In genomic region chr1:6353605-6353947, GRCh38 we compare ENCODE assay signal across 14 cellular contexts. TPM values are rescaled to one million over a fixed set of nuclear protein-coding genes. Genes with fewer than 3 reads are reported as not detected.
DNase-seq lines count a peak whose midpoint lies in the region; ATAC-seq and TF ChIP-seq lines count a peak whose summit lies in the region.
"Had no signal": no experiment of that assay in that cellular context is flagged by ENCODE, and none has a peak within 500 bp of the region (broad histone marks: within the 10 kb centered on the region; RNA-seq: fewer than 3 reads in every experiment).

No MANE protein-coding gene starts in this region.

- H3K9me3 ChIP-seq in RWPE2 (ENCODE audit: severe bottlenecking): no peaks in the 10 kb centered on the region
- no peaks in the 10 kb centered on the region for H3K9me3 ChIP-seq in endodermal cell (ENCODE audit: control insufficient read depth, low read length)
- H3K9me3 ChIP-seq in mesenchymal stem cell (ENCODE audit: control insufficient read depth, low read length): no peaks in the 10 kb centered on the region
- no peaks in the 10 kb centered on the region for H3K9me3 ChIP-seq in thoracic aorta
- H3K9me3 ChIP-seq: BE2C had no signal

- H3K14ac ChIP-seq in mesenchymal stem cell (ENCODE audit: low read length in 2 of 2): no peak overlapping the region

- H3K4me2 ChIP-seq in mesenchymal stem cell (ENCODE audit: low read length, poor library complexity, severe bottlenecking): peak overlapping the region; percentile 14

- no peaks in the 10 kb centered on the region for H3K27me3 ChIP-seq in RWPE2 (ENCODE audit: insufficient read depth, poor library complexity, severe bottlenecking)
- no peaks in the 10 kb centered on the region for H3K27me3 ChIP-seq in endodermal cell (ENCODE audit: control insufficient read depth, insufficient read depth, low read length, poor library complexity, severe bottlenecking)
- H3K27me3 ChIP-seq in mesenchymal stem cell (ENCODE audit: control insufficient read depth in 1 of 2, insufficient read depth in 1 of 2, low read length in 2 of 2): no peaks in the 10 kb centered on the region
- no peaks in the 10 kb centered on the region for H3K27me3 ChIP-seq in thoracic aorta (replicated peaks; ENCODE audit: insufficient read depth)
- H3K27me3 ChIP-seq in H7 (ENCODE audit: control insufficient read depth, insufficient read depth, low read length): no peaks in the 10 kb centered on the region
- H3K27me3 ChIP-seq: BE2C had no signal

- H2AFZ ChIP-seq in mesenchymal stem cell (ENCODE audit: low read depth, low read length): no peak overlapping the region

- H2BK15ac ChIP-seq in mesenchymal stem cell (ENCODE audit: low read depth, poor library complexity, severe bottlenecking): no peak overlapping the region

- H3K9ac ChIP-seq in endodermal cell (ENCODE audit: extremely low read depth, low read length, poor library complexity, severe bottlenecking): no peak overlapping the region
- H3K9ac ChIP-seq in mesenchymal stem cell (ENCODE audit: low read length): no peak overlapping the region

- peak overlapping the region; percentile 62 for H4K91ac ChIP-seq in mesenchymal stem cell (ENCODE audit: low read length)

- H3K4me1 Mint-ChIP-seq in endodermal cell: no peaks in the 10 kb centered on the region
- H3K4me1 Mint-ChIP-seq: IgD-negative memory B cell had no signal

- H3K9me3 Mint-ChIP-seq in endodermal cell: no peaks in the 10 kb centered on the region
- H3K9me3 Mint-ChIP-seq: IgD-negative memory B cell had no signal

- no peak overlapping the region for H2BK12ac ChIP-seq in mesenchymal stem cell (ENCODE audit: low read length in 2 of 2)

- ATAC-seq in RWPE2 (ENCODE audit: low read depth) (no peak), thoracic aorta (ENCODE audit: insufficient number of reproducible peaks, low FRiP score, low read depth) (no peak), GM21825 (IDR thresholded peaks at IDR 0.05; ENCODE audit: unreplicated experiment) (no peak)

- H3K4ac ChIP-seq in mesenchymal stem cell (ENCODE audit: low read depth in 1 of 2, low read length in 2 of 2): no peak overlapping the region

- no peak overlapping the region for H3K18ac ChIP-seq in mesenchymal stem cell (ENCODE audit: low read depth in 1 of 2, low read length in 2 of 2)

- peak overlapping the region; percentile 58 for H3K27ac Mint-ChIP-seq in endodermal cell

- H3K4me3 ChIP-seq in RWPE2 (ENCODE audit: severe bottlenecking) (no peak overlapping the region), endodermal cell (ENCODE audit: low read length) (no peak overlapping the region), mesenchymal stem cell (ENCODE audit: insufficient read depth in 1 of 2, low read depth in 1 of 2, low read length in 2 of 2) (no peak overlapping the region), thoracic aorta (peak overlapping the region; percentile 28), H7 (ENCODE audit: insufficient read depth, low read depth, low read length) (no peak overlapping the region)

- H3K79me1 ChIP-seq in mesenchymal stem cell (replicated peaks; ENCODE audit: low read length, poor library complexity, severe bottlenecking): peaks cover 28% of the 10 kb centered on the region

- no peak overlapping the region for H3K4me3 Mint-ChIP-seq in endodermal cell
- H3K4me3 Mint-ChIP-seq: IgD-negative memory B cell had no signal

- H3K36me3 ChIP-seq in RWPE2 (ENCODE audit: low read depth): peaks cover 10% of the 10 kb centered on the region
- H3K36me3 ChIP-seq in endodermal cell (ENCODE audit: control insufficient read depth, insufficient read depth, low read length): no peaks in the 10 kb centered on the region
- H3K36me3 ChIP-seq in mesenchymal stem cell (ENCODE audit: control insufficient read depth in 1 of 2, insufficient read depth in 2 of 2, low read depth in 1 of 2, low read length in 2 of 2): peaks cover 0 to 18% of the 10 kb centered on the region in 2 experiments
- H3K36me3 ChIP-seq in thoracic aorta: no peaks in the 10 kb centered on the region
- peaks cover 1% of the 10 kb centered on the region; the same call in 1 of the 2 replicates for H3K36me3 ChIP-seq in H7 (replicated peaks; ENCODE audit: control insufficient read depth, insufficient read depth, low read length)
- H3K36me3 ChIP-seq: BE2C had no signal

- H3K23ac ChIP-seq in mesenchymal stem cell (ENCODE audit: low read length in 2 of 2): no peak overlapping the region

- H2BK5ac ChIP-seq in mesenchymal stem cell (ENCODE audit: low read depth, low read length, poor library complexity, severe bottlenecking): no peak overlapping the region

- no peak overlapping the region for H2AK5ac ChIP-seq in mesenchymal stem cell (ENCODE audit: low read length, severe bottlenecking)

- H3K27me3 Mint-ChIP-seq in endodermal cell (ENCODE audit: insufficient read depth): no peaks in the 10 kb centered on the region
- H3K27me3 Mint-ChIP-seq: IgD-negative memory B cell had no signal

- no peak for TF ChIP-seq CTCF in RWPE2 (IDR thresholded peaks at IDR 0.05; ENCODE audit: poor library complexity, severe bottlenecking)
- no peak for TF ChIP-seq CTCF in endodermal cell (conservative IDR thresholded peaks at IDR 0.05)
- no peak for TF ChIP-seq CTCF in thoracic aorta (IDR thresholded peaks at IDR 0.05)

- DNase-seq in RWPE2 (ENCODE audit: low spot score): no peak
- DNase-seq in endodermal cell: no peak
- no peak for DNase-seq in mesenchymal stem cell
- no peak for DNase-seq in thoracic aorta (ENCODE audit: low spot score)
- no peak for DNase-seq in kidney glomerular epithelial cell (lab: John Stamatoyannopoulos, UW)
- no peak for DNase-seq in H7
- DNase-seq: activated CD4-positive, CD25-positive, alpha-beta regulatory T cell; mesendoderm; NCI-H1048; NCI-H748 treated with DMSO at 0.1 percent for 48 hours; T-helper 1 cell had no signal

- H3K27ac ChIP-seq in RWPE2 (ENCODE audit: poor library complexity, severe bottlenecking): peak overlapping the region; percentile 64
- no peak overlapping the region for H3K27ac ChIP-seq in endodermal cell (ENCODE audit: low read depth, low read length)
- H3K27ac ChIP-seq in mesenchymal stem cell (ENCODE audit: low read length, poor library complexity, severe bottlenecking): no peak overlapping the region
- peak overlapping the region in 1 of 2 donors; percentile 52 for H3K27ac ChIP-seq in thoracic aorta

- H2BK120ac ChIP-seq in mesenchymal stem cell (ENCODE audit: low read depth, low read length): no peak overlapping the region

- no peak overlapping the region for H4K8ac ChIP-seq in mesenchymal stem cell (ENCODE audit: low read length)

- peaks cover 2% of the 10 kb centered on the region for H3K36me3 Mint-ChIP-seq in endodermal cell (ENCODE audit: low read depth)
- H3K36me3 Mint-ChIP-seq: IgD-negative memory B cell had no signal

- 54 to 87% methylated on average over 3 to 6 of the region's 6 CpGs for WGBS in endodermal cell (ENCODE audit: insufficient coverage in 1 of 2, insufficient read length in 1 of 2), 2 experiments
- WGBS in mesenchymal stem cell: 61% methylated on average over 5 of the region's 6 CpGs

- H3K4me1 ChIP-seq in RWPE2 (ENCODE audit: insufficient read depth, poor library complexity, severe bottlenecking) (peaks cover 54% of the 10 kb centered on the region), endodermal cell (ENCODE audit: control insufficient read depth, insufficient read depth, low read length) (no peaks in the 10 kb centered on the region), mesenchymal stem cell (ENCODE audit: control insufficient read depth, insufficient read depth, low read depth, low read length) (peaks cover 27% of the 10 kb centered on the region), thoracic aorta (ENCODE audit: control insufficient read depth in 1 of 2, low read depth in 2 of 2) (peaks cover 25 to 56% of the 10 kb centered on the region in 2 donors)

RNA-seq across cellular contexts. Expression of gene ACOT7, which starts 40.0 kb away (rescaled TPM):
- 10 to 100 TPM; 51.3 to 70.7 TPM for total RNA-seq in endodermal cell
- 87.9 TPM for polyA plus RNA-seq in endodermal cell (2013, experiment 1 of 2)
- 87.7 TPM for polyA plus RNA-seq in endodermal cell (2013, experiment 2 of 2)
- polyA plus RNA-seq in mesenchymal stem cell (2013, experiment 1 of 2): 67.2 TPM
- 69.0 TPM for polyA plus RNA-seq in mesenchymal stem cell (2013, experiment 2 of 2)
- total RNA-seq in thoracic aorta: 10 to 100 TPM; 23.7 to 33.0 TPM
- 68.9 and 76.3 TPM in 2 replicates for total RNA-seq in H7 (2014; rRNA removed; shearing (Covaris generic))
